1 cellular context compared by ENCODE assay signal in genomic region chr13:37870895-37871550, GRCh38.
TF ChIP-seq lines count a peak whose summit lies in the region.

No MANE protein-coding gene starts in this region.

TF ChIP-seq in GM23338, 12 proteins besides CTCF, POLR2A, EP300 and RAD21 (continued from another document):
- TF ChIP-seq, protein P1, sequence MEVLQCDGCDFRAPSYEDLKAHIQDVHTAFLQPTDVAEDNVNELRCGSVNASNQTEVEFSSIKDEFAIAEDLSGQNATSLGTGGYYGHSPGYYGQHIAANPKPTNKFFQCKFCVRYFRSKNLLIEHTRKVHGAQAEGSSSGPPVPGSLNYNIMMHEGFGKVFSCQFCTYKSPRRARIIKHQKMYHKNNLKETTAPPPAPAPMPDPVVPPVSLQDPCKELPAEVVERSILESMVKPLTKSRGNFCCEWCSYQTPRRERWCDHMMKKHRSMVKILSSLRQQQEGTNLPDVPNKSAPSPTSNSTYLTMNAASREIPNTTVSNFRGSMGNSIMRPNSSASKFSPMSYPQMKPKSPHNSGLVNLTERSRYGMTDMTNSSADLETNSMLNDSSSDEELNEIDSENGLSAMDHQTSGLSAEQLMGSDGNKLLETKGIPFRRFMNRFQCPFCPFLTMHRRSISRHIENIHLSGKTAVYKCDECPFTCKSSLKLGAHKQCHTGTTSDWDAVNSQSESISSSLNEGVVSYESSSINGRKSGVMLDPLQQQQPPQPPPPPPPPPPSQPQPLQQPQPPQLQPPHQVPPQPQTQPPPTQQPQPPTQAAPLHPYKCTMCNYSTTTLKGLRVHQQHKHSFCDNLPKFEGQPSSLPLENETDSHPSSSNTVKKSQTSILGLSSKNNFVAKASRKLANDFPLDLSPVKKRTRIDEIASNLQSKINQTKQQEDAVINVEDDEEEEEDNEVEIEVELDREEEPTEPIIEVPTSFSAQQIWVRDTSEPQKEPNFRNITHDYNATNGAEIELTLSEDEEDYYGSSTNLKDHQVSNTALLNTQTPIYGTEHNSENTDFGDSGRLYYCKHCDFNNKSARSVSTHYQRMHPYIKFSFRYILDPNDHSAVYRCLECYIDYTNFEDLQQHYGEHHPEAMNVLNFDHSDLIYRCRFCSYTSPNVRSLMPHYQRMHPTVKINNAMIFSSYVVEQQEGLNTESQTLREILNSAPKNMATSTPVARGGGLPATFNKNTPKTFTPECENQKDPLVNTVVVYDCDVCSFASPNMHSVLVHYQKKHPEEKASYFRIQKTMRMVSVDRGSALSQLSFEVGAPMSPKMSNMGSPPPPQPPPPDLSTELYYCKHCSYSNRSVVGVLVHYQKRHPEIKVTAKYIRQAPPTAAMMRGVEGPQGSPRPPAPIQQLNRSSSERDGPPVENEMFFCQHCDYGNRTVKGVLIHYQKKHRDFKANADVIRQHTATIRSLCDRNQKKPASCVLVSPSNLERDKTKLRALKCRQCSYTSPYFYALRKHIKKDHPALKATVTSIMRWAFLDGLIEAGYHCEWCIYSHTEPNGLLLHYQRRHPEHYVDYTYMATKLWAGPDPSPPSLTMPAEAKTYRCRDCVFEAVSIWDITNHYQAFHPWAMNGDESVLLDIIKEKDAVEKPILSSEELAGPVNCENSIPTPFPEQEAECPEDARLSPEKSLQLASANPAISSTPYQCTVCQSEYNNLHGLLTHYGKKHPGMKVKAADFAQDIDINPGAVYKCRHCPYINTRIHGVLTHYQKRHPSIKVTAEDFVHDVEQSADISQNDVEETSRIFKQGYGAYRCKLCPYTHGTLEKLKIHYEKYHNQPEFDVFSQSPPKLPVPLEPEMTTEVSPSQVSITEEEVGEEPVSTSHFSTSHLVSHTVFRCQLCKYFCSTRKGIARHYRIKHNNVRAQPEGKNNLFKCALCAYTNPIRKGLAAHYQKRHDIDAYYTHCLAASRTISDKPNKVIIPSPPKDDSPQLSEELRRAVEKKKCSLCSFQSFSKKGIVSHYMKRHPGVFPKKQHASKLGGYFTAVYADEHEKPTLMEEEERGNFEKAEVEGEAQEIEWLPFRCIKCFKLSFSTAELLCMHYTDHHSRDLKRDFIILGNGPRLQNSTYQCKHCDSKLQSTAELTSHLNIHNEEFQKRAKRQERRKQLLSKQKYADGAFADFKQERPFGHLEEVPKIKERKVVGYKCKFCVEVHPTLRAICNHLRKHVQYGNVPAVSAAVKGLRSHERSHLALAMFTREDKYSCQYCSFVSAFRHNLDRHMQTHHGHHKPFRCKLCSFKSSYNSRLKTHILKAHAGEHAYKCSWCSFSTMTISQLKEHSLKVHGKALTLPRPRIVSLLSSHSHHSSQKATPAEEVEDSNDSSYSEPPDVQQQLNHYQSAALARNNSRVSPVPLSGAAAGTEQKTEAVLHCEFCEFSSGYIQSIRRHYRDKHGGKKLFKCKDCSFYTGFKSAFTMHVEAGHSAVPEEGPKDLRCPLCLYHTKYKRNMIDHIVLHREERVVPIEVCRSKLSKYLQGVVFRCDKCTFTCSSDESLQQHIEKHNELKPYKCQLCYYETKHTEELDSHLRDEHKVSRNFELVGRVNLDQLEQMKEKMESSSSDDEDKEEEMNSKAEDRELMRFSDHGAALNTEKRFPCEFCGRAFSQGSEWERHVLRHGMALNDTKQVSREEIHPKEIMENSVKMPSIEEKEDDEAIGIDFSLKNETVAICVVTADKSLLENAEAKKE (CRISPR knock-in tag; IDR thresholded peaks at IDR 0.05), result no peak
- no peak for TF ChIP-seq POLR2AphosphoS5 (IDR thresholded peaks at IDR 0.05; ENCODE audit: low read depth)
- TF ChIP-seq CREB1 (CRISPR knock-in tag; IDR thresholded peaks at IDR 0.05; ENCODE audit: low read depth), result no peak
